Comparison of ENCODE assay signal across 13 cellular contexts in genomic region chr12:129610601-129611120, GRCh38.
"Had no signal": no experiment of that assay in that cellular context is flagged by ENCODE, and none has a peak within 500 bp of the region (broad histone marks: within the 10 kb centered on the region; RNA-seq: fewer than 3 reads in every experiment).

No MANE protein-coding gene starts in this region.

- H3K27ac Mint-ChIP-seq: activated CD4-positive, alpha-beta T cell treated with anti-CD3 and anti-CD28 coated beads, Interleukin-2, amount 10 ng/mL, durations not matched to agents 7 days and 5 days; activated naive CD4-positive, alpha-beta T cell treated with anti-CD3 and anti-CD28 coated beads, Interleukin-2, amount 10 ng/mL, durations not matched to agents 7 days and 5 days; activated T-helper 17 cell treated with anti-CD3 and anti-CD28 coated beads, Interleukin-2, amount 50 U/mL, for 72 hours; naive B cell had no signal

- H3K27me3 ChIP-seq: neutrophil, tibial nerve, uterus had no signal

- H3K27ac ChIP-seq: left ventricle myocardium inferior, neutrophil, skin epidermis, tibial nerve, uterus had no signal

- H3K9me3 ChIP-seq: neutrophil, uterus had no signal

- H3K4me3 Mint-ChIP-seq: activated CD4-positive, alpha-beta T cell treated with anti-CD3 and anti-CD28 coated beads, Interleukin-2, amount 10 ng/mL, durations not matched to agents 7 days and 5 days; activated naive CD4-positive, alpha-beta T cell treated with anti-CD3 and anti-CD28 coated beads, Interleukin-2, amount 10 ng/mL, durations not matched to agents 7 days and 5 days; activated T-helper 17 cell treated with anti-CD3 and anti-CD28 coated beads, Interleukin-2, amount 50 U/mL, for 72 hours; naive B cell had no signal

- H3K36me3 ChIP-seq: left ventricle myocardium inferior, neutrophil, tibial nerve, uterus had no signal

- H3K27me3 Mint-ChIP-seq: activated CD4-positive, alpha-beta T cell treated with anti-CD3 and anti-CD28 coated beads, Interleukin-2, amount 10 ng/mL, durations not matched to agents 7 days and 5 days; activated naive CD4-positive, alpha-beta T cell treated with anti-CD3 and anti-CD28 coated beads, Interleukin-2, amount 10 ng/mL, durations not matched to agents 7 days and 5 days; activated T-helper 17 cell treated with anti-CD3 and anti-CD28 coated beads, Interleukin-2, amount 50 U/mL, for 72 hours; naive B cell had no signal

- ATAC-seq: activated T-helper 17 cell treated with anti-CD3 and anti-CD28 coated beads, Interleukin-2, amount 50 U/mL, for 72 hours; right cardiac atrium had no signal

- H3K4me3 ChIP-seq: left ventricle myocardium inferior, skin epidermis, tibial nerve, uterus had no signal

- H3K36me3 Mint-ChIP-seq: activated naive CD4-positive, alpha-beta T cell treated with anti-CD3 and anti-CD28 coated beads, Interleukin-2, amount 10 ng/mL, durations not matched to agents 7 days and 5 days; naive B cell had no signal

- H3K4me1 ChIP-seq: left ventricle myocardium inferior, tibial nerve, uterus had no signal

- H3K4me1 Mint-ChIP-seq: activated CD4-positive, alpha-beta T cell treated with anti-CD3 and anti-CD28 coated beads, Interleukin-2, amount 10 ng/mL, durations not matched to agents 7 days and 5 days; activated naive CD4-positive, alpha-beta T cell treated with anti-CD3 and anti-CD28 coated beads, Interleukin-2, amount 10 ng/mL, durations not matched to agents 7 days and 5 days; activated T-helper 17 cell treated with anti-CD3 and anti-CD28 coated beads, Interleukin-2, amount 50 U/mL, for 72 hours; naive B cell had no signal

- DNase-seq: activated CD4-positive, alpha-beta T cell treated with anti-CD3 and anti-CD28 coated beads, Interleukin-2, amount 10 ng/mL, durations not matched to agents 7 days and 5 days; activated CD4-positive, CD25-positive, alpha-beta regulatory T cell; activated naive CD4-positive, alpha-beta T cell treated with anti-CD3 and anti-CD28 coated beads, Interleukin-2, amount 10 ng/mL, durations not matched to agents 7 days and 5 days; left ventricle myocardium inferior; naive B cell; right cardiac atrium; stimulated activated CD4-positive, alpha-beta T cell treated with anti-CD3 and anti-CD28 coated beads, Interleukin-4, amount 100 ng/mL, for 24 hours; stimulated activated naive CD4-positive, alpha-beta T cell; uterus had no signal
